16 cellular contexts compared by ENCODE assay signal in genomic region chr1:2874207-2875165, GRCh38.
"Had no signal": no experiment of that assay in that cellular context is flagged by ENCODE, and none has a peak within 500 bp of the region (broad histone marks: within the 10 kb centered on the region; RNA-seq: fewer than 3 reads in every experiment).

No MANE protein-coding gene starts in this region.

- FAIRE-seq: bronchial epithelial cell, frontal cortex had no signal

- H3K4me2 ChIP-seq: neural progenitor cell had no signal

- H3K27me3 ChIP-seq: neural progenitor cell had no signal

- H3K4me1 ChIP-seq: neural progenitor cell, parathyroid adenoma had no signal

- H3K27ac ChIP-seq: epithelial cell of prostate, heart left ventricle, neural progenitor cell, parathyroid adenoma had no signal

- H3K36me3 ChIP-seq: heart left ventricle, neural progenitor cell had no signal

- ATAC-seq: activated CD4-positive, CD25-positive, alpha-beta regulatory T cell treated with anti-CD3 and anti-CD28 coated beads, Interleukin-2, amount 50 U/mL, for 24 hours; left cardiac atrium; stimulated activated effector memory CD8-positive, alpha-beta T cell treated with anti-CD3 and anti-CD28 coated beads, Interleukin-12 subunit alpha, Interleukin-12 subunit beta, amount 100 ng/mL, for 72 hours; T-cell had no signal

- DNase-seq: activated CD4-positive, alpha-beta T cell treated with anti-CD3 and anti-CD28 coated beads, Interleukin-2, amount 50 U/mL, for 4 hours; activated naive CD4-positive, alpha-beta T cell; activated T-cell treated with anti-CD3 and anti-CD28 coated beads for 4 hours; anterior cingulate cortex; heart left ventricle; left cardiac atrium; naive B cell; T-cell; T-helper 9 cell had no signal

- H3K4me3 ChIP-seq: heart left ventricle, neural progenitor cell had no signal
